In genomic region chr14:77301103-77301502, GRCh38 we compare ENCODE assay signal across 1 cellular context.
A peak's percentile ranks its signal among the peaks of the same experiment; 100 is the strongest.
TF ChIP-seq lines count a peak whose summit lies in the region.

No MANE protein-coding gene starts in this region.

TF ChIP-seq in K562, 482 proteins besides CTCF, POLR2A, EP300 and RAD21 (continues in another document):
- TF ChIP-seq, protein P1, sequence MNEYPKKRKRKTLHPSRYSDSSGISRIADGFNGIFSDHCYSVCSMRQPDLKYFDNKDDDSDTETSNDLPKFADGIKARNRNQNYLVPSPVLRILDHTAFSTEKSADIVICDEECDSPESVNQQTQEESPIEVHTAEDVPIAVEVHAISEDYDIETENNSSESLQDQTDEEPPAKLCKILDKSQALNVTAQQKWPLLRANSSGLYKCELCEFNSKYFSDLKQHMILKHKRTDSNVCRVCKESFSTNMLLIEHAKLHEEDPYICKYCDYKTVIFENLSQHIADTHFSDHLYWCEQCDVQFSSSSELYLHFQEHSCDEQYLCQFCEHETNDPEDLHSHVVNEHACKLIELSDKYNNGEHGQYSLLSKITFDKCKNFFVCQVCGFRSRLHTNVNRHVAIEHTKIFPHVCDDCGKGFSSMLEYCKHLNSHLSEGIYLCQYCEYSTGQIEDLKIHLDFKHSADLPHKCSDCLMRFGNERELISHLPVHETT (CRISPR knock-in tag; conservative IDR thresholded peaks at IDR 0.05 in 1 of 2, IDR thresholded peaks at IDR 0.05 in 1 of 2): no peak
- TF ChIP-seq, protein P2, sequence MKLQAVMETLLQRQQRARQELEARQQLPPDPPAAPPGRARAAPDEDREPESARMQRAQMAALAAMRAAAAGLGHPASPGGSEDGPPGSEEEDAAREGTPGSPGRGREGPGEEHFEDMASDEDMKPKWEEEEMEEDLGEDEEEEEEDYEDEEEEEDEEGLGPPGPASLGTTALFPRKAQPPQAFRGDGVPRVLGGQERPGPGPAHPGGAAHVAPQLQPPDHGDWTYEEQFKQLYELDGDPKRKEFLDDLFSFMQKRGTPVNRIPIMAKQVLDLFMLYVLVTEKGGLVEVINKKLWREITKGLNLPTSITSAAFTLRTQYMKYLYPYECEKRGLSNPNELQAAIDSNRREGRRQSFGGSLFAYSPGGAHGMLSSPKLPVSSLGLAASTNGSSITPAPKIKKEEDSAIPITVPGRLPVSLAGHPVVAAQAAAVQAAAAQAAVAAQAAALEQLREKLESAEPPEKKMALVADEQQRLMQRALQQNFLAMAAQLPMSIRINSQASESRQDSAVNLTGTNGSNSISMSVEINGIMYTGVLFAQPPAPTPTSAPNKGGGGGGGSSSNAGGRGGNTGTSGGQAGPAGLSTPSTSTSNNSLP (IDR thresholded peaks at IDR 0.05; ENCODE audit: borderline replicate concordance, low read depth, low read length): no peak
- TF ChIP-seq DEAF1 (CRISPR knock-in tag; IDR thresholded peaks at IDR 0.05): peak; percentile 34; the same call in 1 of the 2 replicates
- TF ChIP-seq ZFX (CRISPR knock-in tag; IDR thresholded peaks at IDR 0.05): no peak
- no peak for TF ChIP-seq MAFK (IDR thresholded peaks at IDR 0.05; ENCODE audit: low read length)
- TF ChIP-seq RBM15 (IDR thresholded peaks at IDR 0.05; ENCODE audit: insufficient read depth, low read length): no peak
- no peak for TF ChIP-seq MYNN (IDR thresholded peaks at IDR 0.05)
- TF ChIP-seq MYNN (CRISPR knock-in tag; IDR thresholded peaks at IDR 0.05): no peak
- TF ChIP-seq, protein P3, sequence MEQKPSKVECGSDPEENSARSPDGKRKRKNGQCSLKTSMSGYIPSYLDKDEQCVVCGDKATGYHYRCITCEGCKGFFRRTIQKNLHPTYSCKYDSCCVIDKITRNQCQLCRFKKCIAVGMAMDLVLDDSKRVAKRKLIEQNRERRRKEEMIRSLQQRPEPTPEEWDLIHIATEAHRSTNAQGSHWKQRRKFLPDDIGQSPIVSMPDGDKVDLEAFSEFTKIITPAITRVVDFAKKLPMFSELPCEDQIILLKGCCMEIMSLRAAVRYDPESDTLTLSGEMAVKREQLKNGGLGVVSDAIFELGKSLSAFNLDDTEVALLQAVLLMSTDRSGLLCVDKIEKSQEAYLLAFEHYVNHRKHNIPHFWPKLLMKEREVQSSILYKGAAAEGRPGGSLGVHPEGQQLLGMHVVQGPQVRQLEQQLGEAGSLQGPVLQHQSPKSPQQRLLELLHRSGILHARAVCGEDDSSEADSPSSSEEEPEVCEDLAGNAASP (IDR thresholded peaks at IDR 0.05): no peak
- no peak for TF ChIP-seq FOXM1 (IDR thresholded peaks at IDR 0.05; ENCODE audit: low read depth)
- no peak for TF ChIP-seq FOXM1 (CRISPR knock-in tag; IDR thresholded peaks at IDR 0.05; ENCODE audit: low read depth)
- TF ChIP-seq, protein P4, sequence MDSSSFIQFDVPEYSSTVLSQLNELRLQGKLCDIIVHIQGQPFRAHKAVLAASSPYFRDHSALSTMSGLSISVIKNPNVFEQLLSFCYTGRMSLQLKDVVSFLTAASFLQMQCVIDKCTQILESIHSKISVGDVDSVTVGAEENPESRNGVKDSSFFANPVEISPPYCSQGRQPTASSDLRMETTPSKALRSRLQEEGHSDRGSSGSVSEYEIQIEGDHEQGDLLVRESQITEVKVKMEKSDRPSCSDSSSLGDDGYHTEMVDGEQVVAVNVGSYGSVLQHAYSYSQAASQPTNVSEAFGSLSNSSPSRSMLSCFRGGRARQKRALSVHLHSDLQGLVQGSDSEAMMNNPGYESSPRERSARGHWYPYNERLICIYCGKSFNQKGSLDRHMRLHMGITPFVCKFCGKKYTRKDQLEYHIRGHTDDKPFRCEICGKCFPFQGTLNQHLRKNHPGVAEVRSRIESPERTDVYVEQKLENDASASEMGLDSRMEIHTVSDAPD (CRISPR knock-in tag; IDR thresholded peaks at IDR 0.05): no peak
- TF ChIP-seq NEUROD1 (IDR thresholded peaks at IDR 0.05; ENCODE audit: borderline replicate concordance, low read depth, low read length, partially characterized antibody): no peak
- no peak for TF ChIP-seq SREBF2 (CRISPR knock-in tag; IDR thresholded peaks at IDR 0.05)
- TF ChIP-seq CAMTA2 (CRISPR knock-in tag; conservative IDR thresholded peaks at IDR 0.05): no peak
- TF ChIP-seq, protein P5, sequence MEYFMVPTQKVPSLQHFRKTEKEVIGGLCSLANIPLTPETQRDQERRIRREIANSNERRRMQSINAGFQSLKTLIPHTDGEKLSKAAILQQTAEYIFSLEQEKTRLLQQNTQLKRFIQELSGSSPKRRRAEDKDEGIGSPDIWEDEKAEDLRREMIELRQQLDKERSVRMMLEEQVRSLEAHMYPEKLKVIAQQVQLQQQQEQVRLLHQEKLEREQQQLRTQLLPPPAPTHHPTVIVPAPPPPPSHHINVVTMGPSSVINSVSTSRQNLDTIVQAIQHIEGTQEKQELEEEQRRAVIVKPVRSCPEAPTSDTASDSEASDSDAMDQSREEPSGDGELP (CRISPR knock-in tag; IDR thresholded peaks at IDR 0.05; ENCODE audit: borderline replicate concordance): peak; percentile 27; the same call in 1 of the 2 replicates
- TF ChIP-seq CREM (IDR thresholded peaks at IDR 0.05; ENCODE audit: low read depth): peak; percentile 13; the same call in 1 of the 2 replicates
- no peak for TF ChIP-seq ZNF592 (IDR thresholded peaks at IDR 0.05)
- peak; percentile 63 for TF ChIP-seq CTCFL (IDR thresholded peaks at IDR 0.05; ENCODE audit: borderline replicate concordance, insufficient read depth, low read depth, low read length, poor library complexity, severe bottlenecking)
- no peak for TF ChIP-seq SMAD2 (IDR thresholded peaks at IDR 0.05; ENCODE audit: low read depth, low read length)
- TF ChIP-seq HDGF (IDR thresholded peaks at IDR 0.05): no peak
- TF ChIP-seq RFX1 (IDR thresholded peaks at IDR 0.05): no peak
- TF ChIP-seq CHAMP1 (IDR thresholded peaks at IDR 0.05): no peak
- TF ChIP-seq SMARCC2 (IDR thresholded peaks at IDR 0.05; ENCODE audit: low read depth): no peak
- TF ChIP-seq GTF2A2 (tag; IDR thresholded peaks at IDR 0.05): no peak
- TF ChIP-seq ETV6 (IDR thresholded peaks at IDR 0.05; ENCODE audit: borderline replicate concordance in 1 of 2, low read depth in 2 of 2, low read length in 1 of 2): no peak
- TF ChIP-seq ETV6 (CRISPR knock-in tag; IDR thresholded peaks at IDR 0.05; ENCODE audit: borderline replicate concordance): no peak
- TF ChIP-seq ZNF121 (CRISPR knock-in tag; conservative IDR thresholded peaks at IDR 0.05): no peak
- TF ChIP-seq, protein P6, sequence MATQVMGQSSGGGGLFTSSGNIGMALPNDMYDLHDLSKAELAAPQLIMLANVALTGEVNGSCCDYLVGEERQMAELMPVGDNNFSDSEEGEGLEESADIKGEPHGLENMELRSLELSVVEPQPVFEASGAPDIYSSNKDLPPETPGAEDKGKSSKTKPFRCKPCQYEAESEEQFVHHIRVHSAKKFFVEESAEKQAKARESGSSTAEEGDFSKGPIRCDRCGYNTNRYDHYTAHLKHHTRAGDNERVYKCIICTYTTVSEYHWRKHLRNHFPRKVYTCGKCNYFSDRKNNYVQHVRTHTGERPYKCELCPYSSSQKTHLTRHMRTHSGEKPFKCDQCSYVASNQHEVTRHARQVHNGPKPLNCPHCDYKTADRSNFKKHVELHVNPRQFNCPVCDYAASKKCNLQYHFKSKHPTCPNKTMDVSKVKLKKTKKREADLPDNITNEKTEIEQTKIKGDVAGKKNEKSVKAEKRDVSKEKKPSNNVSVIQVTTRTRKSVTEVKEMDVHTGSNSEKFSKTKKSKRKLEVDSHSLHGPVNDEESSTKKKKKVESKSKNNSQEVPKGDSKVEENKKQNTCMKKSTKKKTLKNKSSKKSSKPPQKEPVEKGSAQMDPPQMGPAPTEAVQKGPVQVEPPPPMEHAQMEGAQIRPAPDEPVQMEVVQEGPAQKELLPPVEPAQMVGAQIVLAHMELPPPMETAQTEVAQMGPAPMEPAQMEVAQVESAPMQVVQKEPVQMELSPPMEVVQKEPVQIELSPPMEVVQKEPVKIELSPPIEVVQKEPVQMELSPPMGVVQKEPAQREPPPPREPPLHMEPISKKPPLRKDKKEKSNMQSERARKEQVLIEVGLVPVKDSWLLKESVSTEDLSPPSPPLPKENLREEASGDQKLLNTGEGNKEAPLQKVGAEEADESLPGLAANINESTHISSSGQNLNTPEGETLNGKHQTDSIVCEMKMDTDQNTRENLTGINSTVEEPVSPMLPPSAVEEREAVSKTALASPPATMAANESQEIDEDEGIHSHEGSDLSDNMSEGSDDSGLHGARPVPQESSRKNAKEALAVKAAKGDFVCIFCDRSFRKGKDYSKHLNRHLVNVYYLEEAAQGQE (CRISPR knock-in tag; IDR thresholded peaks at IDR 0.05; ENCODE audit: low read depth): no peak
- TF ChIP-seq, protein P7, sequence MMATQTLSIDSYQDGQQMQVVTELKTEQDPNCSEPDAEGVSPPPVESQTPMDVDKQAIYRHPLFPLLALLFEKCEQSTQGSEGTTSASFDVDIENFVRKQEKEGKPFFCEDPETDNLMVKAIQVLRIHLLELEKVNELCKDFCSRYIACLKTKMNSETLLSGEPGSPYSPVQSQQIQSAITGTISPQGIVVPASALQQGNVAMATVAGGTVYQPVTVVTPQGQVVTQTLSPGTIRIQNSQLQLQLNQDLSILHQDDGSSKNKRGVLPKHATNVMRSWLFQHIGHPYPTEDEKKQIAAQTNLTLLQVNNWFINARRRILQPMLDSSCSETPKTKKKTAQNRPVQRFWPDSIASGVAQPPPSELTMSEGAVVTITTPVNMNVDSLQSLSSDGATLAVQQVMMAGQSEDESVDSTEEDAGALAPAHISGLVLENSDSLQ (IDR thresholded peaks at IDR 0.05): no peak
- TF ChIP-seq, protein P8, sequence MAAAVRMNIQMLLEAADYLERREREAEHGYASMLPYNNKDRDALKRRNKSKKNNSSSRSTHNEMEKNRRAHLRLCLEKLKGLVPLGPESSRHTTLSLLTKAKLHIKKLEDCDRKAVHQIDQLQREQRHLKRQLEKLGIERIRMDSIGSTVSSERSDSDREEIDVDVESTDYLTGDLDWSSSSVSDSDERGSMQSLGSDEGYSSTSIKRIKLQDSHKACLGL (CRISPR knock-in tag; IDR thresholded peaks at IDR 0.05; ENCODE audit: borderline replicate concordance, poor library complexity, severe bottlenecking): no peak
- no peak for TF ChIP-seq COPS2 (conservative IDR thresholded peaks at IDR 0.05)
- TF ChIP-seq ARNT (IDR thresholded peaks at IDR 0.05): no peak
